9 cellular contexts compared by ENCODE assay signal in the genomic region with DNA sequence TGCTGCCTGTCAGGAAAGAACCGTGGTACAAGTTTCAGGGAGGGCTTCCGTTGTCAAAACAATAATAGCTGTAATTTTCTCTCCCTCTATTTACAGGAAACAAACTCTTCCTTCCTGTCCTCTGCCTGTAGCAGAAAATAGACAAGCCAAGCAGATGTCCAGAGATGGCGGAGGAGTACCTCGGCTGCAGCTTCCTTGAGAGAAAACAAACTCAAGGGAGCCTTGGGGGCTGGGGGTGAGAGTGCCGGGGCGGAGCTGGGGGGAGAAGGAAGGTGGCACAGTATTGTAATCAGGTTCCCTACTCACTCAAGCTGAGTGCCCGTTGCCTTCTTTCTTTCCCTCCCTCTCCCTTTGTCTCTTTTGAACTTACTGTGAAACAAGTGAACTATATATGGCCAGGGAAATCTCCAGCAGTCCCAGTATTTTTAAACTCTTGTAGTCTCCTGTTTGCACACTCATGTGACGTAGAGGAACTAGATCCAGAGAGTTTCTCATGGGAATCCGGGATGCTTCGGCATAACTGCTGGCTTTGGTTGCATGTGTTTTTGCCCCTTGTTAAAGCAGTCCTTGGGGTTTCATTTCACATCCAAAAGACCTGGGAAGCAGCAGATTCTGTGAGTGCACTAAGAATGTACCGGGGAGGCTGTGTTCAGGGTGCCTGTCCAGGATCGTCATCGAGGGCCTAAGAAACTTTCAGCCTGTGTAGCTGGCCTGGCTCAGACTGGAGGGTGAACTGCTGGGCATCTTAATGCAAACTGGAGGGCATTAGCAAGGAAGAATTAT. TPM values are rescaled to one million over a fixed set of nuclear protein-coding genes. Genes with fewer than 3 reads are reported as not detected.
DNase-seq lines count a peak whose midpoint lies in the region; ATAC-seq and TF ChIP-seq lines count a peak whose summit lies in the region.
"Had no signal": no experiment of that assay in that cellular context is flagged by ENCODE, and none has a peak within 500 bp of the region (broad histone marks: within the 10 kb centered on the region; RNA-seq: fewer than 3 reads in every experiment).

No MANE protein-coding gene starts in this region.

- no peaks in the 10 kb centered on the region for H3K36me3 ChIP-seq in sigmoid colon

- H3K9me3 Mint-ChIP-seq in glutamatergic neuron (ENCODE audit: unreplicated experiment): no peaks in the 10 kb centered on the region

- whole genome bisulfite sequencing in sigmoid colon, 2 donors: 39 to 45% methylated on average over 13 of the region's 13 CpGs

- H3K27ac Mint-ChIP-seq in glutamatergic neuron (ENCODE audit: unreplicated experiment): no peak overlapping the region

- ATAC-seq in GM21515 (IDR thresholded peaks at IDR 0.05; ENCODE audit: unreplicated experiment) (peak; percentile 61), HG03575 (IDR thresholded peaks at IDR 0.05; ENCODE audit: extremely low read depth, insufficient number of reproducible peaks, low FRiP score, unreplicated experiment) (peak; percentile 19), SK-N-SH treated with all-trans-retinoic acid at 6 μM for 48 hours (no peak)
- ATAC-seq: left colon had no signal

- no peaks in the 10 kb centered on the region for H3K27me3 Mint-ChIP-seq in glutamatergic neuron (ENCODE audit: unreplicated experiment)

- no peaks in the 10 kb centered on the region for H3K36me3 Mint-ChIP-seq in glutamatergic neuron (ENCODE audit: unreplicated experiment)

- H3K4me1 Mint-ChIP-seq in glutamatergic neuron (ENCODE audit: low read depth, unreplicated experiment): peaks cover 6% of the 10 kb centered on the region

- intact Hi-C loops in sigmoid colon (cut with DNase I): no loop called here

- H3K27me3 ChIP-seq in sigmoid colon: no peaks in the 10 kb centered on the region

- TF ChIP-seq CTCF in GM12864 (IDR thresholded peaks at IDR 0.05; ENCODE audit: low read depth, low read length, missing control alignments) (no peak), glutamatergic neuron (IDR thresholded peaks at IDR 0.05; ENCODE audit: partially characterized antibody, unreplicated experiment) (no peak), sigmoid colon (IDR thresholded peaks at IDR 0.05) (no peak)

- H3K4me3 ChIP-seq in GM12864 (ENCODE audit: low read depth, low read length) (peak overlapping the region; percentile 23; the same call in 1 of the 2 replicates), sigmoid colon (no peak overlapping the region)

- TF ChIP-seq EP300 in sigmoid colon (IDR thresholded peaks at IDR 0.05): no peak

- no peaks in the 10 kb centered on the region for H3K4me1 ChIP-seq in sigmoid colon

- peak overlapping the region in 1 of 4 donors; percentile 17 for H3K27ac ChIP-seq in sigmoid colon

- H3K4me3 Mint-ChIP-seq in glutamatergic neuron (ENCODE audit: unreplicated experiment): no peak overlapping the region

- H3K9me3 ChIP-seq in sigmoid colon: no peaks in the 10 kb centered on the region

- DNase-seq in GM12864 (ENCODE audit: low read depth) (no peak), glutamatergic neuron (peak; percentile 12), sigmoid colon (no peak), NCI-H2196 treated with DMSO at 0.1 percent for 48 hours (lab: John Stamatoyannopoulos, UW; ENCODE audit: unreplicated experiment) (no peak), hepatic stellate cell (ENCODE audit: low spot score) (no peak)

- no peak for TF ChIP-seq POLR2A in sigmoid colon (IDR thresholded peaks at IDR 0.05)

TF ChIP-seq in SK-N-SH treated with all-trans-retinoic acid at 6 μM for 48 hours, 23 proteins besides CTCF, POLR2A, EP300 and RAD21:
- TF ChIP-seq, protein P1, sequence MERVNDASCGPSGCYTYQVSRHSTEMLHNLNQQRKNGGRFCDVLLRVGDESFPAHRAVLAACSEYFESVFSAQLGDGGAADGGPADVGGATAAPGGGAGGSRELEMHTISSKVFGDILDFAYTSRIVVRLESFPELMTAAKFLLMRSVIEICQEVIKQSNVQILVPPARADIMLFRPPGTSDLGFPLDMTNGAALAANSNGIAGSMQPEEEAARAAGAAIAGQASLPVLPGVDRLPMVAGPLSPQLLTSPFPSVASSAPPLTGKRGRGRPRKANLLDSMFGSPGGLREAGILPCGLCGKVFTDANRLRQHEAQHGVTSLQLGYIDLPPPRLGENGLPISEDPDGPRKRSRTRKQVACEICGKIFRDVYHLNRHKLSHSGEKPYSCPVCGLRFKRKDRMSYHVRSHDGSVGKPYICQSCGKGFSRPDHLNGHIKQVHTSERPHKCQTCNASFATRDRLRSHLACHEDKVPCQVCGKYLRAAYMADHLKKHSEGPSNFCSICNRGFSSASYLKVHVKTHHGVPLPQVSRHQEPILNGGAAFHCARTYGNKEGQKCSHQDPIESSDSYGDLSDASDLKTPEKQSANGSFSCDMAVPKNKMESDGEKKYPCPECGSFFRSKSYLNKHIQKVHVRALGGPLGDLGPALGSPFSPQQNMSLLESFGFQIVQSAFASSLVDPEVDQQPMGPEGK (CRISPR knock-in tag; IDR thresholded peaks at IDR 0.05; ENCODE audit: borderline replicate concordance): no peak
- TF ChIP-seq ZNF8 (CRISPR knock-in tag; IDR thresholded peaks at IDR 0.05): no peak
- TF ChIP-seq ESRRG (CRISPR knock-in tag; IDR thresholded peaks at IDR 0.05): no peak
- no peak for TF ChIP-seq ISL1 (CRISPR knock-in tag; IDR thresholded peaks at IDR 0.05)
- TF ChIP-seq CSDC2 (CRISPR knock-in tag; IDR thresholded peaks at IDR 0.05): no peak
- no peak for TF ChIP-seq TOX (CRISPR knock-in tag; IDR thresholded peaks at IDR 0.05; ENCODE audit: borderline replicate concordance)
- no peak for TF ChIP-seq RARB (CRISPR knock-in tag; IDR thresholded peaks at IDR 0.05)
- TF ChIP-seq, protein P2, sequence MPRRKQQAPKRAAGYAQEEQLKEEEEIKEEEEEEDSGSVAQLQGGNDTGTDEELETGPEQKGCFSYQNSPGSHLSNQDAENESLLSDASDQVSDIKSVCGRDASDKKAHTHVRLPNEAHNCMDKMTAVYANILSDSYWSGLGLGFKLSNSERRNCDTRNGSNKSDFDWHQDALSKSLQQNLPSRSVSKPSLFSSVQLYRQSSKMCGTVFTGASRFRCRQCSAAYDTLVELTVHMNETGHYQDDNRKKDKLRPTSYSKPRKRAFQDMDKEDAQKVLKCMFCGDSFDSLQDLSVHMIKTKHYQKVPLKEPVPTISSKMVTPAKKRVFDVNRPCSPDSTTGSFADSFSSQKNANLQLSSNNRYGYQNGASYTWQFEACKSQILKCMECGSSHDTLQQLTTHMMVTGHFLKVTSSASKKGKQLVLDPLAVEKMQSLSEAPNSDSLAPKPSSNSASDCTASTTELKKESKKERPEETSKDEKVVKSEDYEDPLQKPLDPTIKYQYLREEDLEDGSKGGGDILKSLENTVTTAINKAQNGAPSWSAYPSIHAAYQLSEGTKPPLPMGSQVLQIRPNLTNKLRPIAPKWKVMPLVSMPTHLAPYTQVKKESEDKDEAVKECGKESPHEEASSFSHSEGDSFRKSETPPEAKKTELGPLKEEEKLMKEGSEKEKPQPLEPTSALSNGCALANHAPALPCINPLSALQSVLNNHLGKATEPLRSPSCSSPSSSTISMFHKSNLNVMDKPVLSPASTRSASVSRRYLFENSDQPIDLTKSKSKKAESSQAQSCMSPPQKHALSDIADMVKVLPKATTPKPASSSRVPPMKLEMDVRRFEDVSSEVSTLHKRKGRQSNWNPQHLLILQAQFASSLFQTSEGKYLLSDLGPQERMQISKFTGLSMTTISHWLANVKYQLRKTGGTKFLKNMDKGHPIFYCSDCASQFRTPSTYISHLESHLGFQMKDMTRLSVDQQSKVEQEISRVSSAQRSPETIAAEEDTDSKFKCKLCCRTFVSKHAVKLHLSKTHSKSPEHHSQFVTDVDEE (CRISPR knock-in tag; IDR thresholded peaks at IDR 0.05): no peak
- TF ChIP-seq GLIS3 (CRISPR knock-in tag; IDR thresholded peaks at IDR 0.05): no peak
- TF ChIP-seq ZFP30 (CRISPR knock-in tag; IDR thresholded peaks at IDR 0.05): no peak
- no peak for TF ChIP-seq ZFP3 (CRISPR knock-in tag; IDR thresholded peaks at IDR 0.05)
- TF ChIP-seq ARNTL (CRISPR knock-in tag; IDR thresholded peaks at IDR 0.05; ENCODE audit: borderline replicate concordance, low read depth): no peak
- TF ChIP-seq ZNF70 (CRISPR knock-in tag; IDR thresholded peaks at IDR 0.05): no peak
- no peak for TF ChIP-seq ZNF565 (CRISPR knock-in tag; conservative IDR thresholded peaks at IDR 0.05; ENCODE audit: low read depth)
- no peak for TF ChIP-seq ZC3H10 (CRISPR knock-in tag; IDR thresholded peaks at IDR 0.05)
- TF ChIP-seq, protein P3, sequence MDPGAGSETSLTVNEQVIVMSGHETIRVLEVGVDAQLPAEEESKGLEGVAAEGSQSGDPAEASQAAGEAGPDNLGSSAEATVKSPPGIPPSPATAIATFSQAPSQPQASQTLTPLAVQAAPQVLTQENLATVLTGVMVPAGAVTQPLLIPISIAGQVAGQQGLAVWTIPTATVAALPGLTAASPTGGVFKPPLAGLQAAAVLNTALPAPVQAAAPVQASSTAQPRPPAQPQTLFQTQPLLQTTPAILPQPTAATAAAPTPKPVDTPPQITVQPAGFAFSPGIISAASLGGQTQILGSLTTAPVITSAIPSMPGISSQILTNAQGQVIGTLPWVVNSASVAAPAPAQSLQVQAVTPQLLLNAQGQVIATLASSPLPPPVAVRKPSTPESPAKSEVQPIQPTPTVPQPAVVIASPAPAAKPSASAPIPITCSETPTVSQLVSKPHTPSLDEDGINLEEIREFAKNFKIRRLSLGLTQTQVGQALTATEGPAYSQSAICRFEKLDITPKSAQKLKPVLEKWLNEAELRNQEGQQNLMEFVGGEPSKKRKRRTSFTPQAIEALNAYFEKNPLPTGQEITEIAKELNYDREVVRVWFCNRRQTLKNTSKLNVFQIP (CRISPR knock-in tag; IDR thresholded peaks at IDR 0.05; ENCODE audit: borderline replicate concordance, low read depth): no peak
- no peak for TF ChIP-seq PPARA (CRISPR knock-in tag; IDR thresholded peaks at IDR 0.05; ENCODE audit: borderline replicate concordance)
TF ChIP-seq in SK-N-SH treated with all-trans-retinoic acid at 6 μM for 48 hours: peak in this region for 0.

RNA-seq across cellular contexts. Expression of a gene that starts 44.6 kb away (rescaled TPM):
- 55.4 TPM for total RNA-seq in glutamatergic neuron (ENCODE audit: unreplicated experiment)
- 10 to 100 TPM; 39.9 to 61.7 (median 55.8) TPM for total RNA-seq in sigmoid colon
- polyA plus RNA-seq in sigmoid colon: 10 to 100 TPM; 56.0 to 82.9 (median 59.6) TPM
